ENCODE assay signal across 14 cellular contexts in the genomic region with DNA sequence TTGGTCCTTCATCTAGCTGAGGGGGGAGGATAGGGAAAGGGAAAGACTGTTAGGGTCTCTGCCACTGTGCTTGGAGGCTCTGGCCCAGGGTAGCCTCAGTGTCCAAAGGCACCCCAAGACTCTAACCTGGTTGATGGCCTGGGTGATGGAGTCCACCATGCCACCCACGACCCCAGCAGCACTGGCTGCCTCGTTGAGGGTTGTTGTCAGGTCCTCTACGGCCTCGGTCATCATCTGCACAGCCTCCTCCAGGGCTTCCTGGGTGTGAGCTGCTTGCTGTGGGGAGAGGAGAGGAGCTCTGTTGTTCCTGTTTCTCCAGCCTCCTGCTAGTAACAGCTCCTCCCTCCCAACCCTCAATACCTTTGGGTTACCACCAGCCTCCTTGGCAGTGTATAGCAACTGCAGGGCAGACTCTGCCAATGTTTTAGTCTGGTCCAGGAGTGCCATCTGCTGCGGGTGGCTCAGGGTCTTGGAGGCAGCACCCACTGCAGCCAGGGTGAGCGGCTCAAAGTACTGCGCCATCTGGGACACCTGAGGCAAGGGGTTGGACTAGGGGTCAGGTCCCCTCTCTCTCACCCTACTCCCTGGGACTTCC. TPM values are rescaled to one million over a fixed set of nuclear protein-coding genes. Genes with fewer than 3 reads are reported as not detected.
"Had no signal": no experiment of that assay in that cellular context is flagged by ENCODE, and none has a peak within 500 bp of the region (broad histone marks: within the 10 kb centered on the region; RNA-seq: fewer than 3 reads in every experiment).

No MANE protein-coding gene starts in this region.

- H3K4me2 ChIP-seq: smooth muscle cell had no signal

- H3K27ac ChIP-seq: epithelial cell of prostate had no signal

- DNase-seq: activated CD4-positive, alpha-beta memory T cell treated with anti-CD3 and anti-CD28 coated beads, Interleukin-2, amount 10 ng/mL, durations not matched to agents 7 days and 5 days; activated CD4-positive, CD25-positive, alpha-beta regulatory T cell treated with anti-CD3 and anti-CD28 coated beads, Interleukin-2, amount 50 U/mL, for 72 hours; activated CD8-positive, alpha-beta memory T cell treated with anti-CD3 and anti-CD28 coated beads, Interleukin-2, amount 50 U/mL, for 48 hours; effector memory CD4-positive, alpha-beta T cell; immature natural killer cell; naive thymus-derived CD4-positive, alpha-beta T cell; SW 1271; T-helper 9 cell; trophoblast cell had no signal

- ATAC-seq: naive thymus-derived CD4-positive, alpha-beta T cell; stimulated activated memory B cell treated with anti-CD40 and anti-IgM and Interleukin-4, amounts not matched to agents 10 μg/mL and 1 μg/mL and 100 μg/mL, for 72 hours had no signal

- H3K4me3 ChIP-seq: lung, smooth muscle cell had no signal

RNA-seq across cellular contexts. Expression of gene CA9, which starts 32.2 kb away (rescaled TPM):
- total RNA-seq: mononuclear cell had no signal
- polyA plus RNA-seq: immature natural killer cell; naive thymus-derived CD4-positive, alpha-beta T cell; smooth muscle cell had no signal
